Comparison of ENCODE assay signal across 13 cellular contexts in genomic region chr10:102227050-102227449, GRCh38. TPM values are rescaled to one million over a fixed set of nuclear protein-coding genes. Genes with fewer than 3 reads are reported as not detected.
DNase-seq lines count a peak whose midpoint lies in the region; ATAC-seq and TF ChIP-seq lines count a peak whose summit lies in the region.
"Had no signal": no experiment of that assay in that cellular context is flagged by ENCODE, and none has a peak within 500 bp of the region (broad histone marks: within the 10 kb centered on the region; RNA-seq: fewer than 3 reads in every experiment).

No MANE protein-coding gene starts in this region.

- ATAC-seq in upper lobe of right lung = peak; percentile 55

- POLR2A ChIA-PET in MCF 10A (lab: Yijun Ruan, JAX) = interaction anchor here (0.7 to 2.7 kb wide), 15 partner anchors 15 to 234 kb away, joined by 3 to 14 read pairs (median 4); partner anchors contain the start of genes C10orf95, CUEDC2 and FBXL15

- H3K4me1 ChIP-seq in breast epithelium = peaks cover 8 to 10% of the 10 kb centered on the region in 2 donors
- H3K4me1 ChIP-seq in upper lobe of right lung = peaks cover 40% of the 10 kb centered on the region
- no peaks in the 10 kb centered on the region for H3K4me1 ChIP-seq in BE2C

- CTCF ChIA-PET in MCF 10A (lab: Yijun Ruan, JAX) = interaction anchor here (0.5 to 17.5 kb wide), 17 partner anchors 14 to 1808 kb away, joined by 3 to 354 read pairs (median 5); partner anchors contain the start of gene PITX3

- no peaks in the 10 kb centered on the region for H3K36me3 ChIP-seq in breast epithelium
- H3K36me3 ChIP-seq in upper lobe of right lung = no peaks in the 10 kb centered on the region
- H3K36me3 ChIP-seq in BE2C = no peaks in the 10 kb centered on the region
- H3K36me3 ChIP-seq: thyroid gland, WERI-Rb-1 had no signal

- no peak for TF ChIP-seq CTCF in MCF 10A (IDR thresholded peaks at IDR 0.05; ENCODE audit: unreplicated experiment)
- no peak for TF ChIP-seq CTCF in breast epithelium (IDR thresholded peaks at IDR 0.05)
- no peak for TF ChIP-seq CTCF in upper lobe of right lung (IDR thresholded peaks at IDR 0.05)
- no peak for TF ChIP-seq CTCF in BE2C (IDR thresholded peaks at IDR 0.05; ENCODE audit: low read depth, low read length)

- no peak for TF ChIP-seq POLR2A in breast epithelium (IDR thresholded peaks at IDR 0.05)
- TF ChIP-seq POLR2A in erythroblast (IDR thresholded peaks at IDR 0.05; ENCODE audit: low read length) = no peak

- H3K9me3 ChIP-seq in breast epithelium = no peaks in the 10 kb centered on the region
- no peaks in the 10 kb centered on the region for H3K9me3 ChIP-seq in upper lobe of right lung
- H3K9me3 ChIP-seq in BE2C = no peaks in the 10 kb centered on the region
- H3K9me3 ChIP-seq: thyroid gland had no signal

- H3K9me3 Mint-ChIP-seq in MCF 10A (ENCODE audit: unreplicated experiment) = no peaks in the 10 kb centered on the region

- H3K36me3 Mint-ChIP-seq in MCF 10A (ENCODE audit: insufficient read depth, unreplicated experiment) = peaks cover 6% of the 10 kb centered on the region

- intact Hi-C loops in MCF 10A (cut with micrococcal nuclease) = loop anchor here (1.0 to 10.0 kb wide), 2 partner anchors 58 to 198 kb away; partner anchors contain the start of gene FBXL15
- intact Hi-C loops in breast epithelium (cut with DNase I; ENCODE audit: low total_unique reads) = loop anchor here (10.0 kb wide), 1 partner anchor 118 kb away; no protein-coding TSS in a partner anchor
- intact Hi-C loops in upper lobe of right lung (cut with DNase I) = no loop called here

- no peak overlapping the region for H3K27ac Mint-ChIP-seq in MCF 10A (ENCODE audit: low read depth, unreplicated experiment)

- H3K4me1 Mint-ChIP-seq in MCF 10A (ENCODE audit: insufficient read depth, unreplicated experiment) = peaks cover 25% of the 10 kb centered on the region

- no TSS peak for BruUV-seq in MCF 10A (replicated peaks; lab: Mats Ljungman, UMichigan)

- H3K4me3 Mint-ChIP-seq in MCF 10A (ENCODE audit: unreplicated experiment) = peak overlapping the region; percentile 41

- peaks cover 2 to 29% of the 10 kb centered on the region in 2 donors for H3K27me3 ChIP-seq in breast epithelium
- peaks cover 13% of the 10 kb centered on the region for H3K27me3 ChIP-seq in upper lobe of right lung
- H3K27me3 ChIP-seq in BE2C = peaks cover 32% of the 10 kb centered on the region

- peak; percentile 94 for DNase-seq in MCF 10A (ENCODE audit: unreplicated experiment)
- no peak for DNase-seq in breast epithelium (ENCODE audit: low spot score in 2 of 2)
- peak; percentile 45 for DNase-seq in RPMI7951 (ENCODE audit: low read depth)
- peak; percentile 91 for DNase-seq in fibroblast of peridontal ligament (ENCODE audit: extremely low read depth)
- peak; percentile 76 for DNase-seq in upper lobe of right lung
- DNase-seq in erythroblast (lab: John Stamatoyannopoulos, UW) = no peak
- DNase-seq in NCI-H1694 treated with DMSO at 0.1 percent for 48 hours (lab: John Stamatoyannopoulos, UW) = no peak
- DNase-seq in BE2C = no peak
- DNase-seq: NCI-H345, thyroid gland, WERI-Rb-1 had no signal

- H3K27me3 Mint-ChIP-seq in MCF 10A (ENCODE audit: insufficient read depth, unreplicated experiment) = peaks cover 28% of the 10 kb centered on the region

- no peak overlapping the region for H3K4me3 ChIP-seq in breast epithelium
- H3K4me3 ChIP-seq in upper lobe of right lung = no peak overlapping the region
- H3K4me3 ChIP-seq in BE2C (ENCODE audit: low read depth, low read length) = no peak overlapping the region
- H3K4me3 ChIP-seq: thyroid gland had no signal

- no peak overlapping the region for H3K27ac ChIP-seq in breast epithelium
- H3K27ac ChIP-seq in upper lobe of right lung = no peak overlapping the region
- H3K27ac ChIP-seq: epithelial cell of prostate, thyroid gland, WERI-Rb-1 had no signal

RNA-seq across cellular contexts. Expression of gene ELOVL3, which starts 1.0 kb away (rescaled TPM):
- not detected in 2 replicates for total RNA-seq in MCF 10A (2022)
- 1 to 10 TPM in 1 of 3 donors, under 1 TPM in 2; 0.66 to 2.2 (median 0.88) TPM for total RNA-seq in breast epithelium
- total RNA-seq in RPMI7951 (2014; rRNA removed; shearing (Covaris generic)) = 0.36 and 0.49 TPM in 2 replicates
- 0.87 TPM for total RNA-seq in upper lobe of right lung
- 0.32 TPM for polyA plus RNA-seq in BE2C (2012; ENCODE audit: insufficient read depth, insufficient read length, low read depth)
- total RNA-seq: sciatic nerve, thyroid gland had no signal

RNA-seq across cellular contexts. Expression of gene PITX3, which starts 14.3 kb away (rescaled TPM):
- total RNA-seq in MCF 10A (2022) = not detected in 2 replicates
- total RNA-seq in breast epithelium = not detected
- not detected in 2 replicates for total RNA-seq in RPMI7951 (2014; rRNA removed; shearing (Covaris generic))
- total RNA-seq in upper lobe of right lung = not detected
- not detected for polyA plus RNA-seq in BE2C (2012; ENCODE audit: insufficient read depth, insufficient read length, low read depth)
- total RNA-seq: sciatic nerve had no signal

RNA-seq across cellular contexts. Expression of gene GBF1, which starts 18.3 kb away (rescaled TPM):
- total RNA-seq in MCF 10A (2022) (50.0 and 50.6 TPM in 2 replicates), breast epithelium (10 to 100 TPM; 25.8 to 32.1 (median 25.9) TPM), upper lobe of right lung (38.5 TPM)
- 23.9 and 31.0 TPM in 2 replicates for total RNA-seq in RPMI7951 (2014; rRNA removed; shearing (Covaris generic))
- 66.7 TPM for polyA plus RNA-seq in BE2C (2012; ENCODE audit: insufficient read depth, insufficient read length, low read depth)

Comparison
In these comparisons a context has a peak if more than half of its experiments do, and no peak if none do; other contexts are left out.
1. DNase-seq: peak in MCF 10A (single experiment), RPMI7951 (single experiment), fibroblast of peridontal ligament (single experiment) and upper lobe of right lung (single experiment); none in breast epithelium (0 of 2), erythroblast (0 of 2), NCI-H1694 treated with DMSO at 0.1 percent for 48 hours (single experiment) and BE2C (single experiment).